Comparison of ENCODE assay signal across 8 cellular contexts in the genomic region with DNA sequence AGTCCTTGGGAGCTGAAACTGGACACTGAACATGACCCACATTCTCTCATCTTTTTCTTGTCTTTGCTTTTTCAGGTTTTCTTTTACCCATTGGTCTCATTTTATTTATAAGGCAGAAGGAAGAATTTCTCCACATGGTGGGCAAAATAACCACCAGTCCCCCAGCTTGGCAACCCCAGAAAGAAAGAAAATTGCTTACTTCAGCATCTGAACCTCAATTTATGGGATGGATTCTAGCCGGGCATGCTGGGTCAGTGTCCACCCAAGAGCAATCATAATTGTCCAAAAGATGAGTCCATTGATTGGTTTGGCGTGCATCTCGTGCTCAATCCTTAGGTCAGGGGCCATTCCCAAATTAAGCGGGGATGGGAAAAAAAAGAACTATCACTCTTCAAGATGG.
"Had no signal": no experiment of that assay in that cellular context is flagged by ENCODE, and none has a peak within 500 bp of the region (broad histone marks: within the 10 kb centered on the region; RNA-seq: fewer than 3 reads in every experiment).

No MANE protein-coding gene starts in this region.

- FAIRE-seq: G401.6, GM12878, GM12891, GM12892, GM18507, GM19239 had no signal

- DNase-seq: GDM1, GF-D8 had no signal

- ATAC-seq: GM12878 had no signal

- H3K4me3 ChIP-seq: GM12878 had no signal
